Comparison of ENCODE assay signal across 29 cellular contexts in genomic region chr22:39729141-39729934, GRCh38.
A peak's percentile ranks its signal among the peaks of the same experiment; 100 is the strongest.
DNase-seq lines count a peak whose midpoint lies in the region; ATAC-seq, FAIRE-seq and TF ChIP-seq lines count a peak whose summit lies in the region.
"Had no signal": no experiment of that assay in that cellular context is flagged by ENCODE, and none has a peak within 500 bp of the region (broad histone marks: within the 10 kb centered on the region; RNA-seq: fewer than 3 reads in every experiment).

No MANE protein-coding gene starts in this region.

- no peak overlapping the region for H3K56ac ChIP-seq in H1 (replicated peaks; ENCODE audit: insufficient read length, low read depth, low read length)

- H3K14ac ChIP-seq in H1 (ENCODE audit: insufficient read length), result no peak overlapping the region

- no peaks in the 10 kb centered on the region for H3K9me3 ChIP-seq in H1 (ENCODE audit: insufficient read depth in 2 of 2, low read depth in 1 of 2, low read length in 1 of 2)
- no peaks in the 10 kb centered on the region for H3K9me3 ChIP-seq in upper lobe of right lung
- H3K9me3 ChIP-seq: A549; BLaER1 treated with 17β-estradiol and CSF1 and Interleukin-3, amounts not matched to agents 10 nM and 100 nM; MG63; SJCRH30 had no signal

- no peak overlapping the region for H3K23ac ChIP-seq in H1 (ENCODE audit: insufficient read length)

- no peaks in the 10 kb centered on the region; the same call in 1 of the 2 replicates for H3K4me1 ChIP-seq in GM23338 (ENCODE audit: insufficient read depth)
- H3K4me1 ChIP-seq in H1 (replicated peaks in 1 of 4; ENCODE audit: control insufficient read depth in 3 of 4, insufficient read depth in 4 of 4, low read length in 3 of 4), result peaks cover 0 to 5% (median 0%) of the 10 kb centered on the region in 4 experiments; a peak in 1 of 7 replicates
- H3K4me1 ChIP-seq in upper lobe of right lung, result no peaks in the 10 kb centered on the region
- H3K4me1 ChIP-seq: A549, SJCRH30 had no signal

- no peak overlapping the region for H2BK15ac ChIP-seq in H1 (ENCODE audit: low read length)

- WGBS in H1 (ENCODE audit: extremely low coverage in 1 of 2, insufficient coverage in 1 of 2, insufficient read length in 1 of 2, insufficient replicate concordance in 2 of 2, low coverage in 1 of 2, low lambda C conversion rate in 2 of 2, missing lambda C conversion rate in 1 of 2), 2 experiments, result 86% methylated on average over 13 of the region's 13 CpGs; no CpG with 5 or more reads in 1 of the 2 experiments

- no peak for TF ChIP-seq RAD21 in H1 (IDR thresholded peaks at IDR 0.05 in 1 of 2, conservative IDR thresholded peaks at IDR 0.05 in 1 of 2; ENCODE audit: low read depth in 2 of 2, low read length in 2 of 2)

- no peak overlapping the region for H3K4me3 ChIP-seq in GM23338
- H3K4me3 ChIP-seq in H1 (ENCODE audit: extremely low read depth in 1 of 4, insufficient read depth in 2 of 4, low read depth in 3 of 4, low read length in 4 of 4), result no peak overlapping the region
- no peak overlapping the region for H3K4me3 ChIP-seq in upper lobe of right lung
- H3K4me3 ChIP-seq: A549; BLaER1 treated with 17β-estradiol and CSF1 and Interleukin-3, amounts not matched to agents 10 nM and 100 nM; MG63; SJCRH30 had no signal

- no peaks in the 10 kb centered on the region for H3K36me3 Mint-ChIP-seq in activated naive CD8-positive, alpha-beta T cell treated with anti-CD3 and anti-CD28 coated beads, Interleukin-2, amount 10 ng/mL, durations not matched to agents 7 days and 5 days
- H3K36me3 Mint-ChIP-seq in activated naive CD8-positive, alpha-beta T cell treated with anti-CD3 and anti-CD28 coated beads for 36 hours, result peaks cover 2% of the 10 kb centered on the region
- H3K36me3 Mint-ChIP-seq in GM23338 (ENCODE audit: low read depth) (no peaks in the 10 kb centered on the region), glutamatergic neuron (ENCODE audit: unreplicated experiment) (no peaks in the 10 kb centered on the region)

- no peak overlapping the region for H2BK20ac ChIP-seq in H1 (ENCODE audit: low read length)

- no peaks in the 10 kb centered on the region for H3K27me3 ChIP-seq in GM23338 (ENCODE audit: insufficient read depth)
- H3K27me3 ChIP-seq in H1 (replicated peaks in 1 of 4; ENCODE audit: control insufficient read depth in 3 of 4, extremely low read depth in 1 of 4, insufficient read depth in 3 of 4, low read length in 3 of 4), result no peaks in the 10 kb centered on the region
- H3K27me3 ChIP-seq in upper lobe of right lung, result peaks cover 28% of the 10 kb centered on the region
- H3K27me3 ChIP-seq: BLaER1 treated with 17β-estradiol and CSF1 and Interleukin-3, amounts not matched to agents 10 nM and 100 nM; MG63; SJCRH30 had no signal

- H3K4me3 Mint-ChIP-seq in activated naive CD8-positive, alpha-beta T cell treated with anti-CD3 and anti-CD28 coated beads, Interleukin-2, amount 10 ng/mL, durations not matched to agents 7 days and 5 days, result no peak overlapping the region
- no peak overlapping the region for H3K4me3 Mint-ChIP-seq in activated naive CD8-positive, alpha-beta T cell treated with anti-CD3 and anti-CD28 coated beads for 36 hours
- H3K4me3 Mint-ChIP-seq in GM23338 (no peak overlapping the region), glutamatergic neuron (ENCODE audit: unreplicated experiment) (no peak overlapping the region)
- H3K4me3 Mint-ChIP-seq: CD4-positive, alpha-beta T cell had no signal

- no peak overlapping the region for H2BK120ac ChIP-seq in H1 (replicated peaks; ENCODE audit: low read depth, low read length)

- no peak for TF ChIP-seq EP300 in H1 (IDR thresholded peaks at IDR 0.05; ENCODE audit: borderline replicate concordance in 1 of 2, low read depth in 2 of 2, low read length in 2 of 2)

- no peak overlapping the region for H3K4ac ChIP-seq in H1 (replicated peaks; ENCODE audit: insufficient read length, low read depth, low read length)

- no peak for TF ChIP-seq CTCF in GM23338 (conservative IDR thresholded peaks at IDR 0.05; ENCODE audit: low read depth in 2 of 2)
- TF ChIP-seq CTCF in H1 (IDR thresholded peaks at IDR 0.05; ENCODE audit: control extremely low read depth in 1 of 3, insufficient read depth in 1 of 3, low read depth in 1 of 3, low read length in 3 of 3), result no peak
- no peak for TF ChIP-seq CTCF in upper lobe of right lung (IDR thresholded peaks at IDR 0.05)
- TF ChIP-seq CTCF in glutamatergic neuron (IDR thresholded peaks at IDR 0.05; ENCODE audit: partially characterized antibody, unreplicated experiment), result no peak

- H3K27ac ChIP-seq in GM23338 (ENCODE audit: low read depth), result no peak overlapping the region
- H3K27ac ChIP-seq in H1 (ENCODE audit: low read depth, low read length), result no peak overlapping the region
- no peak overlapping the region for H3K27ac ChIP-seq in upper lobe of right lung
- H3K27ac ChIP-seq: A549; BLaER1 treated with 17β-estradiol and CSF1 and Interleukin-3, amounts not matched to agents 10 nM and 100 nM; SJCRH30 had no signal

- POLR2A ChIA-PET in activated naive CD8-positive, alpha-beta T cell treated with anti-CD3 and anti-CD28 coated beads, Interleukin-2, amount 10 ng/mL, durations not matched to agents 7 days and 5 days (lab: Charles Lee), result no interaction called here
- POLR2A ChIA-PET in H1 (lab: Charles Lee; ENCODE audit: partially characterized antibody), result no interaction called here

- no peak for FAIRE-seq in H1 (lab: Jason Lieb, UNC)
- FAIRE-seq: A549, D721Med, GM19239, H54 had no signal

- H3K79me2 ChIP-seq in GM23338 (replicated peaks; ENCODE audit: insufficient read depth) (no peaks in the 10 kb centered on the region), H1 (ENCODE audit: control insufficient read depth in 1 of 2, insufficient read depth in 2 of 2, low read length in 2 of 2) (no peaks in the 10 kb centered on the region)

- no peak overlapping the region for H4K5ac ChIP-seq in H1 (ENCODE audit: insufficient read length, low read depth, low read length)

- H2BK5ac ChIP-seq in H1 (ENCODE audit: low read depth, low read length), result no peak overlapping the region

- H3K36me3 ChIP-seq in GM23338 (ENCODE audit: insufficient read depth) (no peaks in the 10 kb centered on the region), H1 (ENCODE audit: control insufficient read depth in 2 of 4, insufficient read depth in 4 of 4, low read length in 3 of 4) (no peaks in the 10 kb centered on the region), upper lobe of right lung (no peaks in the 10 kb centered on the region)
- H3K36me3 ChIP-seq: BLaER1 treated with 17β-estradiol and CSF1 and Interleukin-3, amounts not matched to agents 10 nM and 100 nM; MG63; SJCRH30 had no signal

- intact Hi-C loops in upper lobe of right lung (cut with DNase I), result no loop called here

- H2BK12ac ChIP-seq in H1 (ENCODE audit: low read depth, low read length), result no peak overlapping the region

- peak overlapping the region; percentile 32; the same call in 1 of the 2 replicates for H2AFZ ChIP-seq in GM23338
- 0 out of 2 replicates have a peak overlapping the region, but pooled peaks have one; percentile 18 for H2AFZ ChIP-seq in H1 (ENCODE audit: low read length)

- H3K4me2 ChIP-seq in GM23338 (no peak overlapping the region), H1 (ENCODE audit: insufficient read depth in 1 of 2, low read depth in 2 of 2, low read length in 2 of 2) (no peak overlapping the region)
- H3K4me2 ChIP-seq: A549; BLaER1 treated with 17β-estradiol and CSF1 and Interleukin-3, amounts not matched to agents 10 nM and 100 nM had no signal

- CTCF ChIA-PET in H1 (lab: Charles Lee; ENCODE audit: partially characterized antibody), result interaction anchor here (0.8 kb wide), 1 partner anchor 14 kb away, joined by 3 read pairs; no protein-coding TSS in a partner anchor

- no peak for ATAC-seq in activated naive CD8-positive, alpha-beta T cell treated with anti-CD3 and anti-CD28 coated beads, Interleukin-2, amount 10 ng/mL, durations not matched to agents 7 days and 5 days (ENCODE audit: low read depth)
- ATAC-seq in GM23338, result no peak
- ATAC-seq in upper lobe of right lung, result no peak
- ATAC-seq: A549, PC-3, Right ventricle myocardium inferior, SK-N-SH treated with all-trans-retinoic acid at 6 μM for 48 hours had no signal

- peaks cover 16% of the 10 kb centered on the region for H3K27me3 Mint-ChIP-seq in activated naive CD8-positive, alpha-beta T cell treated with anti-CD3 and anti-CD28 coated beads, Interleukin-2, amount 10 ng/mL, durations not matched to agents 7 days and 5 days
- peaks cover 4% of the 10 kb centered on the region for H3K27me3 Mint-ChIP-seq in activated naive CD8-positive, alpha-beta T cell treated with anti-CD3 and anti-CD28 coated beads for 36 hours
- peaks cover 2% of the 10 kb centered on the region for H3K27me3 Mint-ChIP-seq in GM23338 (ENCODE audit: insufficient read depth, low read depth, poor library complexity)
- no peaks in the 10 kb centered on the region for H3K27me3 Mint-ChIP-seq in glutamatergic neuron (ENCODE audit: unreplicated experiment)
- H3K27me3 Mint-ChIP-seq: CD4-positive, alpha-beta T cell had no signal

- H4K20me1 ChIP-seq in GM23338 (replicated peaks; ENCODE audit: insufficient read depth) (no peaks in the 10 kb centered on the region), H1 (replicated peaks in 1 of 2; ENCODE audit: control insufficient read depth in 1 of 2, insufficient read depth in 2 of 2, low read length in 2 of 2) (no peaks in the 10 kb centered on the region)
- H4K20me1 ChIP-seq: BLaER1 treated with 17β-estradiol and CSF1 and Interleukin-3, amounts not matched to agents 10 nM and 100 nM had no signal

- H4K91ac ChIP-seq in H1 (replicated peaks; ENCODE audit: insufficient read length, low read length), result no peak overlapping the region

- no peak for TF ChIP-seq POLR2A in H1 (IDR thresholded peaks at IDR 0.05; ENCODE audit: control extremely low read depth in 1 of 2, low read depth in 2 of 2, low read length in 2 of 2)

- H3K9ac ChIP-seq in H1 (replicated peaks in 1 of 4; ENCODE audit: extremely low read depth in 1 of 4, low read depth in 3 of 4, low read length in 3 of 4), result no peak overlapping the region
- H3K9ac ChIP-seq: BLaER1 treated with 17β-estradiol and CSF1 and Interleukin-3, amounts not matched to agents 10 nM and 100 nM had no signal

- no peaks in the 10 kb centered on the region for H3F3A ChIP-seq in GM23338 (replicated peaks; ENCODE audit: low read depth)

- H3K79me1 ChIP-seq in H1 (ENCODE audit: low read depth, low read length), result no peaks in the 10 kb centered on the region

- no peak overlapping the region; the same call in 1 of the 2 replicates for H3K18ac ChIP-seq in H1 (ENCODE audit: extremely low read depth, low read length)

- H3K23me2 ChIP-seq in H1 (ENCODE audit: low read depth, low read length), result no peaks in the 10 kb centered on the region

- no peak overlapping the region for H4K8ac ChIP-seq in H1 (ENCODE audit: extremely low read depth, insufficient read depth, low read length)

- H3K4me1 Mint-ChIP-seq in activated naive CD8-positive, alpha-beta T cell treated with anti-CD3 and anti-CD28 coated beads, Interleukin-2, amount 10 ng/mL, durations not matched to agents 7 days and 5 days, result peaks cover 2% of the 10 kb centered on the region
- no peaks in the 10 kb centered on the region for H3K4me1 Mint-ChIP-seq in activated naive CD8-positive, alpha-beta T cell treated with anti-CD3 and anti-CD28 coated beads for 36 hours
- H3K4me1 Mint-ChIP-seq in GM23338, result peaks cover 9% of the 10 kb centered on the region
- H3K4me1 Mint-ChIP-seq in glutamatergic neuron (ENCODE audit: low read depth, unreplicated experiment), result peaks cover 8% of the 10 kb centered on the region

- no peaks in the 10 kb centered on the region for H3K9me3 Mint-ChIP-seq in activated naive CD8-positive, alpha-beta T cell treated with anti-CD3 and anti-CD28 coated beads, Interleukin-2, amount 10 ng/mL, durations not matched to agents 7 days and 5 days
- no peaks in the 10 kb centered on the region for H3K9me3 Mint-ChIP-seq in activated naive CD8-positive, alpha-beta T cell treated with anti-CD3 and anti-CD28 coated beads for 36 hours
- H3K9me3 Mint-ChIP-seq in GM23338 (no peaks in the 10 kb centered on the region), glutamatergic neuron (ENCODE audit: unreplicated experiment) (no peaks in the 10 kb centered on the region)
- H3K9me3 Mint-ChIP-seq: CD4-positive, alpha-beta T cell had no signal

- H3K27ac Mint-ChIP-seq in activated naive CD8-positive, alpha-beta T cell treated with anti-CD3 and anti-CD28 coated beads, Interleukin-2, amount 10 ng/mL, durations not matched to agents 7 days and 5 days, result no peak overlapping the region
- H3K27ac Mint-ChIP-seq in activated naive CD8-positive, alpha-beta T cell treated with anti-CD3 and anti-CD28 coated beads for 36 hours, result no peak overlapping the region
- no peak overlapping the region for H3K27ac Mint-ChIP-seq in GM23338
- H3K27ac Mint-ChIP-seq in glutamatergic neuron (ENCODE audit: unreplicated experiment), result no peak overlapping the region
- H3K27ac Mint-ChIP-seq: CD4-positive, alpha-beta T cell had no signal

- no peaks in the 10 kb centered on the region for H3K9me2 ChIP-seq in GM23338 (ENCODE audit: insufficient read depth)

- DNase-seq in activated naive CD8-positive, alpha-beta T cell treated with anti-CD3 and anti-CD28 coated beads, Interleukin-2, amount 10 ng/mL, durations not matched to agents 7 days and 5 days, result peak; percentile 22
- DNase-seq in activated naive CD8-positive, alpha-beta T cell treated with anti-CD3 and anti-CD28 coated beads for 36 hours, result no peak
- no peak for DNase-seq in GM23338 (ENCODE audit: low spot score)
- DNase-seq in H1 (ENCODE audit: low read depth in 1 of 2, low spot score in 2 of 2), result peak in 1 of 2 experiments; percentile 40
- peak; percentile 36 for DNase-seq in upper lobe of right lung
- no peak for DNase-seq in glutamatergic neuron
- no peak for DNase-seq in DMS114 treated with DMSO at 0.1 percent for 48 hours (lab: John Stamatoyannopoulos, UW; ENCODE audit: unreplicated experiment)
- DNase-seq: AML-193; CD4-positive, alpha-beta T cell; DMS53; IMR-90; KG1; MG63; NCI-H1105 treated with DMSO at 0.1 percent for 48 hours; NCI-H146; NCI-H1930; NCI-H446; NCI-H524 treated with DMSO at 0.1 percent for 48 hours; NCI-H82; NK-92 treated with Interleukin-12 subunit alpha and Interleukin-12 subunit beta, amount 100 ng/mL, for 24 hours; PC-3; SJCRH30 had no signal

- no peak overlapping the region for H2AK5ac ChIP-seq in H1 (ENCODE audit: low read depth, low read length)

Comparison
In these comparisons a context has a peak if more than half of its experiments do, and no peak if none do; other contexts are left out.
1. DNase-seq: peak in activated naive CD8-positive, alpha-beta T cell treated with anti-CD3 and anti-CD28 coated beads, Interleukin-2, amount 10 ng/mL, durations not matched to agents 7 days and 5 days (single experiment) and upper lobe of right lung (single experiment); none in activated naive CD8-positive, alpha-beta T cell treated with anti-CD3 and anti-CD28 coated beads for 36 hours (single experiment), GM23338 (single experiment), glutamatergic neuron (single experiment) and DMS114 treated with DMSO at 0.1 percent for 48 hours (single experiment).